ENCODE assay signal across 25 cellular contexts in genomic region chr10:67033878-67034277, GRCh38.
"Had no signal": no experiment of that assay in that cellular context is flagged by ENCODE, and none has a peak within 500 bp of the region (broad histone marks: within the 10 kb centered on the region; RNA-seq: fewer than 3 reads in every experiment).

No MANE protein-coding gene starts in this region.

- ATAC-seq: activated CD4-positive, CD25-positive, alpha-beta regulatory T cell treated with anti-CD3 and anti-CD28 coated beads, Interleukin-2, amount 50 U/mL, for 24 hours; activated CD8-positive, alpha-beta T cell treated with anti-CD3 and anti-CD28 coated beads for 36 hours; activated T-cell treated with anti-CD3 and anti-CD28 coated beads, Interleukin-2, amount 50 U/mL, for 4 hours; activated T-helper 17 cell treated with anti-CD3 and anti-CD28 coated beads, Interleukin-2, amount 50 U/mL, for 72 hours; esophagus mucosa; T-helper 17 cell had no signal

- DNase-seq: activated B cell treated with CpG ODN at 0.5 μM for 24 hours; activated CD4-positive, alpha-beta T cell treated with anti-CD3 and anti-CD28 coated beads for 48 hours; activated CD4-positive, alpha-beta T cell treated with anti-CD3 and anti-CD28 coated beads, Interleukin-2, amount 50 U/mL, for 1 hour; activated CD4-positive, alpha-beta T cell treated with anti-CD3 and anti-CD28 coated beads, Interleukin-2, amount 50 U/mL, for 48 hours; activated CD8-positive, alpha-beta memory T cell treated with anti-CD3 and anti-CD28 coated beads for 24 hours; activated CD8-positive, alpha-beta T cell treated with anti-CD3 and anti-CD28 coated beads for 36 hours; activated effector memory CD4-positive, alpha-beta T cell treated with Interleukin-2 at 50 U/mL for 16 hours; activated gamma-delta T cell treated with Interleukin-2 at 50 U/mL for 16 hours; activated naive CD4-positive, alpha-beta T cell treated with anti-CD3 and anti-CD28 coated beads, Interleukin-2, amount 50 U/mL, for 16 hours; activated naive CD4-positive, alpha-beta T cell treated with Interleukin-2 at 50 U/mL for 16 hours; activated T-cell treated with anti-CD3 and anti-CD28 coated beads, Interleukin-2, amount 50 U/mL, for 4 hours; amniotic stem cell; anterior cingulate cortex; brain microvascular endothelial cell; effector memory CD4-positive, alpha-beta T cell; endodermal cell; foreskin fibroblast; glutamatergic neuron; T-helper 1 cell; T-helper 17 cell; T1000; WERI-Rb-1 had no signal
